8 cellular contexts compared by ENCODE assay signal in the genomic region with DNA sequence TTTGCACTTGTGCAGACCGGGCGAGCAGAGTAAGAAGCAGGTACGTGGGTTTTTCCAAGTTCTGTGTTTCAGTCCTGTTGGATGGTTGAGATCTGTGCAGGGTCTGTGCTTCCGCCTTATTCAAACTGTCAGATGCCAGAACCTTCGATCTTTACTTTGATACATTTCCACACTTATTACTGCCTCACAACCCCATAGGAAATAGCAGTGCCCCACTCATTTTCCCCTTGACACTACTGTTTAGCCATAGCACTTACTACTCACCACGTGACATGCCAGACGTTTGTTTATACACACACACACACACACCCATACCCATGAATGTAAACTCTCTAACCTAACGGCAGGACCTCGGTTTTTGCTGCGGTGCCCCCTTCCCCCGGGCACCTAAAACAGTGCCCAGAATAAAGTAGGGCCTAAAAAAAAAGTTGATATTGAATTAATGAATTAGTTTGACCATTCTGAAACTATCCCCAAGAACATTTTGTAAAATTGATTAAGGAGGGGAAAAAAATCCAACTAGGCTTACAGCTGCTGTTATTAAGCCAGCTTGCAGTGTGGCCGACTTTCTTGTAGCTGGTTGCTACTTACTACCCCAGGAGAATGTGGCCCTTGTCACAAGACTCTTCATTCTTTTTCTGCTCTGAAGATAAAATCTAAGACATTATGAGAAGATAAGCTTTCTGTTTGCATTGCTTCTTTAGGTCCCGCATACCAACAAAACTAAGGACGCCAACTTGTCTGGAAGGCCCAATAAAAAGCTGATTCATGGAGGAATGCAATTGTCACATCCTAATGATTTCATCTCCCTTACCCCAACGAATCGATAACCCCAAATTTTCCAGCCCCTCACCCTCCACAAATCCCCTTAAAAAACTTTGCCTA. TPM values are rescaled to one million over a fixed set of nuclear protein-coding genes. Genes with fewer than 3 reads are reported as not detected.
DNase-seq lines count a peak whose midpoint lies in the region; ATAC-seq and TF ChIP-seq lines count a peak whose summit lies in the region.

No MANE protein-coding gene starts in this region.

- 10 to 23% (median 12%) methylated on average over 16 of the region's 16 CpGs for WGBS in heart left ventricle, 4 donors

- intact Hi-C loops in heart left ventricle (cut with DNase I): loop anchor here in 6 of 10 donors (1.0 to 10.0 kb wide), 10 partner anchors 71 to 246 kb away; a partner anchor contains a TSS
- intact Hi-C loops in gastrocnemius medialis (cut with DNase I; ENCODE audit: low total_unique reads): loop anchor here (1.0 to 5.0 kb wide), 5 partner anchors 12 to 1696 kb away; a partner anchor contains a TSS

- H3K9me3 ChIP-seq in heart left ventricle (no peaks in the 10 kb centered on the region), gastrocnemius medialis (no peaks in the 10 kb centered on the region)

- TF ChIP-seq POLR2A in heart left ventricle (IDR thresholded peaks at IDR 0.05) (peak; percentile 58 to 91), gastrocnemius medialis (IDR thresholded peaks at IDR 0.05) (peak; percentile 54 to 85)

- peak overlapping the region; percentile 93 to 98 (median 95) for H3K4me3 Mint-ChIP-seq in IgD-negative memory B cell
- peak overlapping the region; percentile 89 for H3K4me3 Mint-ChIP-seq in activated T-helper 17 cell treated with anti-CD3 and anti-CD28 coated beads, Interleukin-2, amount 50 U/mL, for 72 hours

- peaks cover 25 to 39% (median 32%) of the 10 kb centered on the region in 3 donors for H3K4me1 Mint-ChIP-seq in IgD-negative memory B cell
- peaks cover 19% of the 10 kb centered on the region for H3K4me1 Mint-ChIP-seq in activated T-helper 17 cell treated with anti-CD3 and anti-CD28 coated beads, Interleukin-2, amount 50 U/mL, for 72 hours

- peak overlapping the region in 11 of 12 donors; percentile 85 to 98 (median 94) for H3K27ac ChIP-seq in heart left ventricle
- H3K27ac ChIP-seq in gastrocnemius medialis: peak overlapping the region; percentile 91 to 96 (median 93)

- in situ Hi-C loops in gastrocnemius medialis (cut with MboI; ENCODE audit: low sequenced_read_pairs in 4 of 4): loop anchor here in 2 of 4 donors (10.0 to 25.0 kb wide), 2 partner anchors 151 to 154 kb away; a partner anchor contains a TSS

- peak overlapping the region; percentile 92 to 99 (median 93) for H3K27ac Mint-ChIP-seq in IgD-negative memory B cell
- H3K27ac Mint-ChIP-seq in activated T-helper 17 cell treated with anti-CD3 and anti-CD28 coated beads, Interleukin-2, amount 50 U/mL, for 72 hours: peak overlapping the region; percentile 94

- H3K4me3 ChIP-seq in heart left ventricle: peak overlapping the region; percentile 12 to 96 (median 82)
- peak overlapping the region; percentile 78 to 98 (median 82) for H3K4me3 ChIP-seq in gastrocnemius medialis

- peak; percentile 29 for ATAC-seq in GM21423 (IDR thresholded peaks at IDR 0.05; ENCODE audit: unreplicated experiment)
- peak; percentile 62 for ATAC-seq in activated T-helper 17 cell treated with anti-CD3 and anti-CD28 coated beads, Interleukin-2, amount 50 U/mL, for 72 hours (replicated peaks)
- ATAC-seq in heart left ventricle: peak; percentile 38 to 52 (median 45)
- peak; percentile 50 to 65 for ATAC-seq in gastrocnemius medialis
- ATAC-seq in HG02588 (IDR thresholded peaks at IDR 0.05; ENCODE audit: unreplicated experiment): no peak

- no peaks in the 10 kb centered on the region for H3K27me3 Mint-ChIP-seq in IgD-negative memory B cell
- H3K27me3 Mint-ChIP-seq in activated T-helper 17 cell treated with anti-CD3 and anti-CD28 coated beads, Interleukin-2, amount 50 U/mL, for 72 hours: no peaks in the 10 kb centered on the region

- H3K36me3 Mint-ChIP-seq in IgD-negative memory B cell: peaks cover 10% of the 10 kb centered on the region
- peaks cover 17% of the 10 kb centered on the region for H3K36me3 Mint-ChIP-seq in activated T-helper 17 cell treated with anti-CD3 and anti-CD28 coated beads, Interleukin-2, amount 50 U/mL, for 72 hours (ENCODE audit: low read depth)

- H3K27me3 ChIP-seq in heart left ventricle: no peaks in the 10 kb centered on the region
- H3K27me3 ChIP-seq in gastrocnemius medialis: no peaks in the 10 kb centered on the region

- no peaks in the 10 kb centered on the region for H3K9me3 Mint-ChIP-seq in IgD-negative memory B cell
- H3K9me3 Mint-ChIP-seq in activated T-helper 17 cell treated with anti-CD3 and anti-CD28 coated beads, Interleukin-2, amount 50 U/mL, for 72 hours: no peaks in the 10 kb centered on the region

- peaks cover 0 to 16% (median 3%) of the 10 kb centered on the region in 9 donors for H3K36me3 ChIP-seq in heart left ventricle
- H3K36me3 ChIP-seq in gastrocnemius medialis: peaks cover 0 to 3% of the 10 kb centered on the region in 2 donors

- H3K4me1 ChIP-seq in heart left ventricle: peaks cover 0 to 37% (median 15%) of the 10 kb centered on the region in 12 donors
- peaks cover 22 to 23% of the 10 kb centered on the region in 2 donors for H3K4me1 ChIP-seq in gastrocnemius medialis

- TF ChIP-seq CTCF in heart left ventricle (IDR thresholded peaks at IDR 0.05) (no peak), gastrocnemius medialis (IDR thresholded peaks at IDR 0.05 in 4 of 5, conservative IDR thresholded peaks at IDR 0.05 in 1 of 5) (no peak)

- DNase-seq in ELF-1 (ENCODE audit: low read depth, low spot score): peak; percentile 26
- no peak for DNase-seq in heart left ventricle
- no peak for DNase-seq in gastrocnemius medialis
- DNase-seq in stimulated activated CD8-positive, alpha-beta memory T cell treated with anti-CD3 and anti-CD28 coated beads, Interleukin-4, amount 100 ng/mL, for 48 hours: no peak

RNA-seq across cellular contexts. Expression of a gene that starts 0.7 kb away (rescaled TPM):
- polyA plus RNA-seq in IgD-negative memory B cell (3.5 TPM), heart left ventricle (1 to 10 TPM; 2.0 to 2.6 TPM)
- 10 to 100 TPM; 11.5 to 11.8 TPM for total RNA-seq in activated T-helper 17 cell treated with anti-CD3 and anti-CD28 coated beads, Interleukin-2, amount 50 U/mL, for 72 hours
- total RNA-seq in heart left ventricle (1 to 10 TPM; 3.2 to 7.6 (median 6.2) TPM), gastrocnemius medialis (1 to 10 TPM; 3.9 to 6.7 (median 4.7) TPM)
